ENCODE assay signal across 8 cellular contexts in the genomic region with DNA sequence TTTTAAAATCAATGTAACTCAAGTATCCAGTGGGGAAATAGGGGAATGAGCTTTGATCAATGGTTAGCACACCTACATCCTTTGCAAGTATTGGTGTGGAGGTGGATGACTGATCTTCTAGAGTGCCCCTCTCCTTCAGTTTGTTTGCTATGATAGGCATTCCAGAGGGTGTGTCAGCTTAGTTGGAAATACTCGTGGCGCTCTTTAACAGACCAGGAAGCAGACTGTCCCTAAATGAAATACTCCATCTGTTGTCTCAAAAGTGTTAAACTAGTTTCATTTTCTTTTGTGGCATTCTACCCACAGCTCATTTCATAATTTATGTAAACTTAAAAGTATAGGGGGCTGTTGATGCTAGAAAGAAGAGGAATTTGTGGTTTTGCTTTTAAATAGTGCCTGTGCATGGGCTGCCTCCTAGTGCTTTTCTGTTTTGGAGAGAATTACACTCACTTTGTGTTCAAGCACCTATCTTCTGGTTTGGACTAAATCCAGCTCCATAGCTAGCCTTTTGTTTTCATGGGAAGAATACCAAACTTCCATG.
A peak's percentile ranks its signal among the peaks of the same experiment; 100 is the strongest.
DNase-seq lines count a peak whose midpoint lies in the region; ATAC-seq and TF ChIP-seq lines count a peak whose summit lies in the region.

No MANE protein-coding gene starts in this region.

- TF ChIP-seq POLR2A in NB4 (IDR thresholded peaks at IDR 0.05; ENCODE audit: extremely low read depth, insufficient read length) (no peak), ovary (IDR thresholded peaks at IDR 0.05) (no peak)

- no peak overlapping the region for H2AFZ ChIP-seq in mammary epithelial cell (ENCODE audit: low read depth, low read length)

- H3K27me3 ChIP-seq in mammary epithelial cell (ENCODE audit: insufficient read depth, low read length) = no peaks in the 10 kb centered on the region
- H3K27me3 ChIP-seq in ovary = no peaks in the 10 kb centered on the region

- H3K4me3 ChIP-seq in NB4 (ENCODE audit: low read depth, low read length) (no peak overlapping the region), mammary epithelial cell (replicated peaks in 1 of 3; ENCODE audit: insufficient read depth in 1 of 3, low read depth in 2 of 3, low read length in 3 of 3) (peak overlapping the region; percentile 8 to 20 (median 14)), ovary (no peak overlapping the region)

- H3K9ac ChIP-seq in mammary epithelial cell (ENCODE audit: insufficient read depth, low read length) = peak overlapping the region; percentile 31

- DNase-seq in activated CD4-positive, alpha-beta T cell treated with anti-CD3 and anti-CD28 coated beads, Interleukin-2, amount 10 ng/mL, durations not matched to agents 24 days and 14 days = peak; percentile 69
- DNase-seq in activated CD4-positive, alpha-beta T cell treated with anti-CD3 and anti-CD28 coated beads for 4 hours = no peak
- DNase-seq in HFFc6 (peak; percentile 57), NB4 (ENCODE audit: low read depth) (peak; percentile 70), mammary epithelial cell (peak; percentile 61), memory B cell (ENCODE audit: low spot score in 2 of 2) (peak in 1 of 2 donors; percentile 1), ovary (no peak), anterior cingulate cortex (lab: John Stamatoyannopoulos, UW) (no peak)

- peaks cover 10% of the 10 kb centered on the region for H3K4me1 Mint-ChIP-seq in activated CD4-positive, alpha-beta T cell treated with anti-CD3 and anti-CD28 coated beads, Interleukin-2, amount 10 ng/mL, durations not matched to agents 24 days and 14 days
- no peaks in the 10 kb centered on the region for H3K4me1 Mint-ChIP-seq in HFFc6 (ENCODE audit: low read depth)
- H3K4me1 Mint-ChIP-seq in memory B cell = peaks cover 6% of the 10 kb centered on the region

- H3K27ac ChIP-seq in mammary epithelial cell (ENCODE audit: insufficient read depth, low read depth, low read length) (peak overlapping the region; percentile 66), ovary (peak overlapping the region in 1 of 2 donors; percentile 15)

- intact Hi-C loops in activated CD4-positive, alpha-beta T cell treated with anti-CD3 and anti-CD28 coated beads, Interleukin-2, amount 10 ng/mL, durations not matched to agents 24 days and 14 days (cut with micrococcal nuclease) = loop anchor here (5.0 kb wide), 3 partner anchors 35 to 155 kb away; no protein-coding TSS in a partner anchor
- intact Hi-C loops in mammary epithelial cell (cut with micrococcal nuclease) = no loop called here
- intact Hi-C loops in ovary (cut with DNase I) = loop anchor here in 1 of 4 donors (10.0 kb wide), 1 partner anchor 63 kb away; a partner anchor contains a TSS

- WGBS in mammary epithelial cell (ENCODE audit: low coverage, missing lambda C conversion rate) = 0% methylated on average over 2 of the region's 2 CpGs
- 5 to 6% (median 5%) methylated on average over 2 of the region's 2 CpGs for WGBS in ovary, 3 donors

- H3K79me2 ChIP-seq in mammary epithelial cell (ENCODE audit: insufficient read depth, low read length) = no peaks in the 10 kb centered on the region

- TF ChIP-seq CTCF in HFFc6 (IDR thresholded peaks at IDR 0.05) = 0 out of 2 replicates have a peak, but pooled peaks have one; percentile 8
- TF ChIP-seq CTCF in NB4 (IDR thresholded peaks at IDR 0.05; ENCODE audit: low read depth, low read length) = peak; percentile 10
- peak in 1 of 2 donors; percentile 9 for TF ChIP-seq CTCF in mammary epithelial cell (conservative IDR thresholded peaks at IDR 0.05 in 1 of 2, IDR thresholded peaks at IDR 0.05 in 1 of 2; ENCODE audit: extremely low read depth in 1 of 2, insufficient read depth in 1 of 2, low read depth in 1 of 2, low read length in 2 of 2)
- TF ChIP-seq CTCF in ovary (IDR thresholded peaks at IDR 0.05) = no peak

- H3K9me3 ChIP-seq in mammary epithelial cell (replicated peaks; ENCODE audit: insufficient read depth, low read length) (no peaks in the 10 kb centered on the region), ovary (no peaks in the 10 kb centered on the region)

- peak; percentile 89 for ATAC-seq in memory B cell (ENCODE audit: low read depth)

- peak overlapping the region; percentile 82 for H3K4me2 ChIP-seq in mammary epithelial cell (ENCODE audit: insufficient read depth, low read depth, low read length)

- H3K4me1 ChIP-seq in mammary epithelial cell (ENCODE audit: insufficient read depth, low read length) (peaks cover 30% of the 10 kb centered on the region), ovary (ENCODE audit: insufficient read depth) (peaks cover 6% of the 10 kb centered on the region)

- no peaks in the 10 kb centered on the region for H4K20me1 ChIP-seq in mammary epithelial cell (ENCODE audit: insufficient read depth, low read length)

- H3K9me3 Mint-ChIP-seq in activated CD4-positive, alpha-beta T cell treated with anti-CD3 and anti-CD28 coated beads, Interleukin-2, amount 10 ng/mL, durations not matched to agents 24 days and 14 days = no peaks in the 10 kb centered on the region
- no peaks in the 10 kb centered on the region; the same call in 1 of the 2 replicates for H3K9me3 Mint-ChIP-seq in HFFc6
- no peaks in the 10 kb centered on the region for H3K9me3 Mint-ChIP-seq in memory B cell

- CTCF ChIA-PET in mammary epithelial cell (lab: Charles Lee; ENCODE audit: low non-redundant PET) = interaction anchor here (0.6 kb wide), 1 partner anchor 293 kb away, joined by 3 read pairs; no protein-coding TSS in a partner anchor

- TF ChIP-seq EP300 in ovary (IDR thresholded peaks at IDR 0.05) = no peak

- H3K36me3 Mint-ChIP-seq in activated CD4-positive, alpha-beta T cell treated with anti-CD3 and anti-CD28 coated beads, Interleukin-2, amount 10 ng/mL, durations not matched to agents 24 days and 14 days (ENCODE audit: low read depth) = peaks cover 2% of the 10 kb centered on the region
- H3K36me3 Mint-ChIP-seq in HFFc6 (ENCODE audit: low read depth) (no peaks in the 10 kb centered on the region), memory B cell (no peaks in the 10 kb centered on the region)

- H3K36me3 ChIP-seq in mammary epithelial cell (ENCODE audit: insufficient read depth, low read length) (no peaks in the 10 kb centered on the region), ovary (no peaks in the 10 kb centered on the region)

- no TSS peak for BruUV-seq in mammary epithelial cell (replicated peaks; lab: Mats Ljungman, UMichigan)

- H3K4me3 Mint-ChIP-seq in activated CD4-positive, alpha-beta T cell treated with anti-CD3 and anti-CD28 coated beads, Interleukin-2, amount 10 ng/mL, durations not matched to agents 24 days and 14 days = peak overlapping the region; percentile 10
- H3K4me3 Mint-ChIP-seq in HFFc6 (no peak overlapping the region; the same call in 1 of the 2 replicates), memory B cell (no peak overlapping the region)

- dilution Hi-C loops in mammary epithelial cell (cut with HindIII; ENCODE audit: low sequenced_read_pairs) = no loop called here

- no peaks in the 10 kb centered on the region for H3K27me3 Mint-ChIP-seq in activated CD4-positive, alpha-beta T cell treated with anti-CD3 and anti-CD28 coated beads, Interleukin-2, amount 10 ng/mL, durations not matched to agents 24 days and 14 days
- H3K27me3 Mint-ChIP-seq in HFFc6 (ENCODE audit: insufficient read depth) (peaks cover 14% of the 10 kb centered on the region), memory B cell (no peaks in the 10 kb centered on the region)

- in situ Hi-C loops in mammary epithelial cell (cut with MboI; ENCODE audit: low sequenced_read_pairs in 2 of 2) = no loop called here

- H3K27ac Mint-ChIP-seq in activated CD4-positive, alpha-beta T cell treated with anti-CD3 and anti-CD28 coated beads, Interleukin-2, amount 10 ng/mL, durations not matched to agents 24 days and 14 days = peak overlapping the region; percentile 71
- peak overlapping the region; percentile 77 for H3K27ac Mint-ChIP-seq in HFFc6
- peak overlapping the region; percentile 79 for H3K27ac Mint-ChIP-seq in memory B cell

Comparison
In these comparisons a context has a peak if more than half of its experiments do, and no peak if none do; other contexts are left out.
1. DNase-seq: peak in activated CD4-positive, alpha-beta T cell treated with anti-CD3 and anti-CD28 coated beads, Interleukin-2, amount 10 ng/mL, durations not matched to agents 24 days and 14 days (single experiment), HFFc6 (single experiment), NB4 (single experiment) and mammary epithelial cell (single experiment); none in activated CD4-positive, alpha-beta T cell treated with anti-CD3 and anti-CD28 coated beads for 4 hours (0 of 2), ovary (0 of 5) and anterior cingulate cortex (0 of 58).
2. CTCF ChIP-seq: peak in HFFc6 (single experiment) and NB4 (single experiment); none in ovary (0 of 3).
3. H3K4me3 ChIP-seq: peak in mammary epithelial cell (3 of 3); none in NB4 (single experiment) and ovary (single experiment).
4. Peak in every context shown above with its lines, with median percentiles within 50 percentile points of each other: H3K27ac Mint-ChIP-seq.